24 cellular contexts compared by ENCODE assay signal in genomic region chr11:132088551-132088950, GRCh38.
DNase-seq lines count a peak whose midpoint lies in the region; ATAC-seq, FAIRE-seq and TF ChIP-seq lines count a peak whose summit lies in the region.
"Had no signal": no experiment of that assay in that cellular context is flagged by ENCODE, and none has a peak within 500 bp of the region (broad histone marks: within the 10 kb centered on the region; RNA-seq: fewer than 3 reads in every experiment).

No MANE protein-coding gene starts in this region.

- no peak for TF ChIP-seq CTCF in mammary epithelial cell (conservative IDR thresholded peaks at IDR 0.05 in 1 of 2, IDR thresholded peaks at IDR 0.05 in 1 of 2; ENCODE audit: extremely low read depth in 1 of 2, insufficient read depth in 1 of 2, low read depth in 1 of 2, low read length in 2 of 2)
- TF ChIP-seq CTCF in MCF 10A (IDR thresholded peaks at IDR 0.05; ENCODE audit: unreplicated experiment), result no peak

- no peak for ATAC-seq in HG03025 (IDR thresholded peaks at IDR 0.05; ENCODE audit: low FRiP score, unreplicated experiment)
- ATAC-seq in sciatic nerve, result no peak
- ATAC-seq: A549; CD8-positive, alpha-beta T cell; HCT116; HepG2; SK-N-SH treated with all-trans-retinoic acid at 6 μM for 48 hours; T-cell had no signal

- FAIRE-seq in frontal cortex (lab: Jason Lieb, UNC), result no peak
- FAIRE-seq: A549, GM12892, GM18507, HepG2 had no signal

- H3K4me3 ChIP-seq in mammary epithelial cell (replicated peaks in 1 of 3; ENCODE audit: insufficient read depth in 1 of 3, low read depth in 2 of 3, low read length in 3 of 3), result no peak overlapping the region
- H3K4me3 ChIP-seq: A549, BLaER1 had no signal

- intact Hi-C loops in mammary epithelial cell (cut with micrococcal nuclease), result no loop called here
- intact Hi-C loops in MCF 10A (cut with micrococcal nuclease), result no loop called here
- intact Hi-C loops in sciatic nerve (cut with DNase I), result no loop called here

- H3K4me3 Mint-ChIP-seq in MCF 10A (ENCODE audit: unreplicated experiment), result no peak overlapping the region
- H3K4me3 Mint-ChIP-seq: CD8-positive, alpha-beta T cell; T-cell had no signal

- POLR2A ChIA-PET in MCF 10A (lab: Yijun Ruan, JAX), result no interaction called here

- no peak overlapping the region for H3K27ac ChIP-seq in mammary epithelial cell (ENCODE audit: insufficient read depth, low read depth, low read length)
- peak overlapping the region; percentile 68 for H3K27ac ChIP-seq in epithelial cell of prostate
- H3K27ac ChIP-seq: A549, BLaER1 had no signal

- H4K20me1 ChIP-seq in mammary epithelial cell (ENCODE audit: insufficient read depth, low read length), result no peaks in the 10 kb centered on the region
- H4K20me1 ChIP-seq: BLaER1 had no signal

- no peaks in the 10 kb centered on the region for H3K4me1 Mint-ChIP-seq in MCF 10A (ENCODE audit: insufficient read depth, unreplicated experiment)
- H3K4me1 Mint-ChIP-seq: T-cell had no signal

- 95% methylated on average over 3 of the region's 3 CpGs for WGBS in mammary epithelial cell (ENCODE audit: low coverage, missing lambda C conversion rate)

- dilution Hi-C loops in mammary epithelial cell (cut with HindIII; ENCODE audit: low sequenced_read_pairs), result loop anchor here (5.0 kb wide), 1 partner anchor 34 kb away; no protein-coding TSS in a partner anchor

- DNase-seq in mammary epithelial cell, result peak; percentile 49
- no peak for DNase-seq in MCF 10A (ENCODE audit: unreplicated experiment)
- peak; percentile 85 for DNase-seq in NOMO-1 treated with DMSO at 0.1 percent for 48 hours (lab: John Stamatoyannopoulos, UW; ENCODE audit: unreplicated experiment)
- no peak for DNase-seq in epithelial cell of prostate (ENCODE audit: low read depth, low spot score)
- no peak for DNase-seq in frontal cortex (ENCODE audit: low spot score in 2 of 2)
- no peak for DNase-seq in sciatic nerve (ENCODE audit: low spot score)
- DNase-seq: Calu3; CD8-positive, alpha-beta T cell; GOT3; NCI-H1105; NCI-H1694 treated with DMSO at 0.1 percent for 48 hours; NCI-H2107; NCI-H510A; OCI-M1; SHP77 treated with DMSO at 0.1 percent for 48 hours; T-cell had no signal

- peaks cover 13% of the 10 kb centered on the region for H3K4me1 ChIP-seq in mammary epithelial cell (ENCODE audit: insufficient read depth, low read length)
- H3K4me1 ChIP-seq: A549, BLaER1 had no signal

- BruUV-seq in mammary epithelial cell (replicated peaks; lab: Mats Ljungman, UMichigan) (no TSS peak), MCF 10A (replicated peaks; lab: Mats Ljungman, UMichigan) (no TSS peak)

- CTCF ChIA-PET in mammary epithelial cell (lab: Charles Lee; ENCODE audit: low non-redundant PET) (no interaction called here), MCF 10A (lab: Yijun Ruan, JAX) (interaction anchor here (1.0 kb wide), 1 partner anchor 1024 kb away, joined by 3 read pairs; no protein-coding TSS in a partner anchor)

- H3K27ac Mint-ChIP-seq in MCF 10A (ENCODE audit: low read depth, unreplicated experiment), result no peak overlapping the region
- H3K27ac Mint-ChIP-seq: CD8-positive, alpha-beta T cell; T-cell had no signal

- H3K9me3 Mint-ChIP-seq in MCF 10A (ENCODE audit: unreplicated experiment), result peaks cover 17% of the 10 kb centered on the region

- H3K4me2 ChIP-seq in mammary epithelial cell (ENCODE audit: insufficient read depth, low read depth, low read length), result no peak overlapping the region
- H3K4me2 ChIP-seq: A549, BLaER1 had no signal

- no peaks in the 10 kb centered on the region for H3K36me3 Mint-ChIP-seq in MCF 10A (ENCODE audit: insufficient read depth, unreplicated experiment)
- H3K36me3 Mint-ChIP-seq: CD8-positive, alpha-beta T cell; T-cell had no signal

- peaks cover 29% of the 10 kb centered on the region for H3K9me3 ChIP-seq in mammary epithelial cell (replicated peaks; ENCODE audit: insufficient read depth, low read length)
- H3K9me3 ChIP-seq: A549 had no signal

- H2AFZ ChIP-seq in mammary epithelial cell (ENCODE audit: low read depth, low read length), result no peak overlapping the region

- no peaks in the 10 kb centered on the region for H3K36me3 ChIP-seq in mammary epithelial cell (ENCODE audit: insufficient read depth, low read length)
- H3K36me3 ChIP-seq: BLaER1 had no signal

- in situ Hi-C loops in mammary epithelial cell (cut with MboI; ENCODE audit: low sequenced_read_pairs in 2 of 2), result no loop called here

- no peaks in the 10 kb centered on the region for H3K79me2 ChIP-seq in mammary epithelial cell (ENCODE audit: insufficient read depth, low read length)

- H3K27me3 Mint-ChIP-seq in MCF 10A (ENCODE audit: insufficient read depth, unreplicated experiment), result no peaks in the 10 kb centered on the region
- H3K27me3 Mint-ChIP-seq: T-cell had no signal

- no peak overlapping the region for H3K9ac ChIP-seq in mammary epithelial cell (ENCODE audit: insufficient read depth, low read length)
- H3K9ac ChIP-seq: BLaER1 had no signal

- H3K27me3 ChIP-seq in mammary epithelial cell (ENCODE audit: insufficient read depth, low read length), result no peaks in the 10 kb centered on the region
- H3K27me3 ChIP-seq: BLaER1 had no signal

Comparison
In these comparisons a context has a peak if more than half of its experiments do, and no peak if none do; other contexts are left out.
1. DNase-seq: peak in mammary epithelial cell (single experiment) and NOMO-1 treated with DMSO at 0.1 percent for 48 hours (single experiment); none in MCF 10A (single experiment), epithelial cell of prostate (single experiment), frontal cortex (0 of 2) and sciatic nerve (single experiment).